Comparison of ENCODE assay signal across 19 cellular contexts in the genomic region with DNA sequence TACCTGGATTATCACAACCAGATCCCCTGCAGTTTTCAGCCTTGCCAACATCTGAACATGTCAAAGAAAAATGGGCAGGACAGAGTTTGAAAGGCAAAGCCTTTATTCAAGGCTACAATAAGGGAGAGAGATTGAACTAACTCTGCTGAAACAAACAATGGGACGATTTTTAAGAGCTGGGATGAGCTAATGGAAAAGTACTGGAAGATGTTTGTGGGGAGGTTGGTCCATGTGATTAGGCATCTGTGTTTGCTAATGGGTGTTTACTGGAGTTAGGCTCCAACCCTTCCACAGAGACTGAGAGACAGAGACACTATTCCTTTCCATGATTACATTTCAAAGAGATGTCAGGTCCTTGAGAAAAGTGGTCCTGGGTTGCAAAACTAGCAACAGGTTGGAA. TPM values are rescaled to one million over a fixed set of nuclear protein-coding genes. Genes with fewer than 3 reads are reported as not detected.
DNase-seq lines count a peak whose midpoint lies in the region; ATAC-seq, FAIRE-seq and TF ChIP-seq lines count a peak whose summit lies in the region.
"Had no signal": no experiment of that assay in that cellular context is flagged by ENCODE, and none has a peak within 500 bp of the region (broad histone marks: within the 10 kb centered on the region; RNA-seq: fewer than 3 reads in every experiment).

No MANE protein-coding gene starts in this region.

- peaks cover 3% of the 10 kb centered on the region for H3K27me3 Mint-ChIP-seq in activated CD8-positive, alpha-beta memory T cell treated with anti-CD3 and anti-CD28 coated beads, Interleukin-2, amount 10 ng/mL, durations not matched to agents 7 days and 5 days

- H3K36me3 ChIP-seq in gastroesophageal sphincter: no peaks in the 10 kb centered on the region

- no peak overlapping the region for H3K4me3 Mint-ChIP-seq in activated CD8-positive, alpha-beta memory T cell treated with anti-CD3 and anti-CD28 coated beads, Interleukin-2, amount 10 ng/mL, durations not matched to agents 7 days and 5 days
- H3K4me3 Mint-ChIP-seq: B cell had no signal

- H3K4me3 ChIP-seq in gastroesophageal sphincter: no peak overlapping the region

- TF ChIP-seq POLR2A in gastroesophageal sphincter (IDR thresholded peaks at IDR 0.05): no peak

- H3K9me3 ChIP-seq in gastroesophageal sphincter: no peaks in the 10 kb centered on the region

- H3K36me3 Mint-ChIP-seq in activated CD8-positive, alpha-beta memory T cell treated with anti-CD3 and anti-CD28 coated beads, Interleukin-2, amount 10 ng/mL, durations not matched to agents 7 days and 5 days: no peaks in the 10 kb centered on the region

- H3K4me1 Mint-ChIP-seq in activated CD8-positive, alpha-beta memory T cell treated with anti-CD3 and anti-CD28 coated beads, Interleukin-2, amount 10 ng/mL, durations not matched to agents 7 days and 5 days: no peaks in the 10 kb centered on the region

- TF ChIP-seq EP300 in gastroesophageal sphincter (IDR thresholded peaks at IDR 0.05): no peak

- H3K27me3 ChIP-seq in gastroesophageal sphincter: no peaks in the 10 kb centered on the region

- intact Hi-C loops in left cardiac atrium (cut with DNase I): no loop called here

- ATAC-seq in activated CD8-positive, alpha-beta memory T cell treated with anti-CD3 and anti-CD28 coated beads, Interleukin-2, amount 10 ng/mL, durations not matched to agents 7 days and 5 days: no peak
- ATAC-seq in left cardiac atrium (no peak), gastroesophageal sphincter (no peak)

- TF ChIP-seq CTCF in gastroesophageal sphincter (IDR thresholded peaks at IDR 0.05): no peak

- FAIRE-seq in frontal cortex (lab: Jason Lieb, UNC): peak; percentile 75

- H3K4me1 ChIP-seq in gastroesophageal sphincter: peaks cover 0 to 8% (median 0%) of the 10 kb centered on the region in 3 donors

- CTCF ChIA-PET in activated CD8-positive, alpha-beta memory T cell treated with anti-CD3 and anti-CD28 coated beads, Interleukin-2, amount 10 ng/mL, durations not matched to agents 7 days and 5 days (lab: Charles Lee): no interaction called here

- WGBS in gastroesophageal sphincter (ENCODE audit: low coverage in 1 of 2), 2 donors: 9 to 50% methylated on average over 1 of the region's 1 CpG

- H3K27ac ChIP-seq in temporal lobe (ENCODE audit: low read depth, low read length): peak overlapping the region; percentile 95
- H3K27ac ChIP-seq in gastroesophageal sphincter: no peak overlapping the region

- peak; percentile 29 for DNase-seq in NCI-H510A treated with DMSO at 0.1 percent for 48 hours (lab: John Stamatoyannopoulos, UW)
- no peak for DNase-seq in NCI-H510A (lab: John Stamatoyannopoulos, UW)
- DNase-seq in frontal cortex (ENCODE audit: low spot score in 2 of 2): no peak
- peak; percentile 85 for DNase-seq in midbrain (lab: John Stamatoyannopoulos, UW)
- no peak for DNase-seq in activated CD8-positive, alpha-beta memory T cell treated with anti-CD3 and anti-CD28 coated beads, Interleukin-2, amount 10 ng/mL, durations not matched to agents 7 days and 5 days
- DNase-seq in left cardiac atrium: no peak
- DNase-seq: 8988T, GDM1, HCEC 1CT, NCI-H1092 treated with DMSO at 0.1 percent for 48 hours, NCI-H146, NCI-H2081, NCI-H2227 treated with DMSO at 0.1 percent for 48 hours, NCI-H524 treated with DMSO at 0.1 percent for 48 hours, RPMI8226, SHP77 treated with DMSO at 0.1 percent for 48 hours had no signal

- H3K9me3 Mint-ChIP-seq in activated CD8-positive, alpha-beta memory T cell treated with anti-CD3 and anti-CD28 coated beads, Interleukin-2, amount 10 ng/mL, durations not matched to agents 7 days and 5 days (ENCODE audit: low read depth): no peaks in the 10 kb centered on the region

- H3K27ac Mint-ChIP-seq in activated CD8-positive, alpha-beta memory T cell treated with anti-CD3 and anti-CD28 coated beads, Interleukin-2, amount 10 ng/mL, durations not matched to agents 7 days and 5 days: no peak overlapping the region
- H3K27ac Mint-ChIP-seq: B cell had no signal

RNA-seq across cellular contexts. Expression of gene HSBP1, which starts 35.0 kb away (rescaled TPM):
- total RNA-seq in frontal cortex (126 TPM), temporal lobe (70.6 TPM), left cardiac atrium (100 to 1,000 TPM; 145 to 160 TPM), gastroesophageal sphincter (10 to 100 TPM in 3 of 4 donors, 1 to 10 TPM in 1; 9.8 to 66.0 (median 19.3) TPM)
- total RNA-seq in activated CD8-positive, alpha-beta memory T cell treated with anti-CD3 and anti-CD28 coated beads, Interleukin-2, amount 10 ng/mL, durations not matched to agents 7 days and 5 days: 10 to 100 TPM; 56.5 to 72.8 TPM

Comparison
In these comparisons a context has a peak if more than half of its experiments do, and no peak if none do; other contexts are left out.
1. DNase-seq: peak in NCI-H510A treated with DMSO at 0.1 percent for 48 hours (single experiment) and midbrain (single experiment); none in NCI-H510A (single experiment), frontal cortex (0 of 2), activated CD8-positive, alpha-beta memory T cell treated with anti-CD3 and anti-CD28 coated beads, Interleukin-2, amount 10 ng/mL, durations not matched to agents 7 days and 5 days (single experiment) and left cardiac atrium (single experiment).